ENCODE assay signal across 1 cellular context in genomic region chr3:170021083-170021482, GRCh38.
TF ChIP-seq lines count a peak whose summit lies in the region.

No MANE protein-coding gene starts in this region.

TF ChIP-seq in K562, 482 proteins besides CTCF, POLR2A, EP300 and RAD21:
- no peak for TF ChIP-seq MTF1 (CRISPR knock-in tag; IDR thresholded peaks at IDR 0.05; ENCODE audit: borderline replicate concordance)
- no peak for TF ChIP-seq REST (CRISPR knock-in tag; IDR thresholded peaks at IDR 0.05; ENCODE audit: low read depth)
- TF ChIP-seq CHD7 (IDR thresholded peaks at IDR 0.05; ENCODE audit: low read depth, low read length) = no peak
- no peak for TF ChIP-seq NR4A1 (CRISPR knock-in tag; IDR thresholded peaks at IDR 0.05)
- no peak for TF ChIP-seq NR4A1 (tag; IDR thresholded peaks at IDR 0.05)
- no peak for TF ChIP-seq KDM5B (IDR thresholded peaks at IDR 0.05; ENCODE audit: insufficient replicate concordance, low read depth, low read length)
- TF ChIP-seq CREB1 (IDR thresholded peaks at IDR 0.05) = no peak
- no peak for TF ChIP-seq CREB1 (CRISPR knock-in tag; IDR thresholded peaks at IDR 0.05)
- TF ChIP-seq SUPT5H (IDR thresholded peaks at IDR 0.05) = no peak
- no peak for TF ChIP-seq PML (IDR thresholded peaks at IDR 0.05; ENCODE audit: low read length)
- TF ChIP-seq KLF16 (IDR thresholded peaks at IDR 0.05) = no peak
- no peak for TF ChIP-seq KLF6 (CRISPR knock-in tag; IDR thresholded peaks at IDR 0.05; ENCODE audit: borderline replicate concordance)
- TF ChIP-seq ZKSCAN1 (IDR thresholded peaks at IDR 0.05; ENCODE audit: low read depth, low read length) = no peak
- no peak for TF ChIP-seq BACH1 (tag; IDR thresholded peaks at IDR 0.05)
- no peak for TF ChIP-seq ETV1 (tag; conservative IDR thresholded peaks at IDR 0.05; ENCODE audit: low read depth)
- no peak for TF ChIP-seq BRD9 (IDR thresholded peaks at IDR 0.05; ENCODE audit: low read depth, partially characterized antibody)
- no peak for TF ChIP-seq ZNF408 (CRISPR knock-in tag; IDR thresholded peaks at IDR 0.05; ENCODE audit: low read depth)
- TF ChIP-seq ZNF512 (tag; IDR thresholded peaks at IDR 0.05) = no peak
- no peak for TF ChIP-seq ZNF639 (CRISPR knock-in tag; conservative IDR thresholded peaks at IDR 0.05 in 1 of 2, IDR thresholded peaks at IDR 0.05 in 1 of 2)
- no peak for TF ChIP-seq CSDE1 (IDR thresholded peaks at IDR 0.05)
- TF ChIP-seq ZNF780A (CRISPR knock-in tag; IDR thresholded peaks at IDR 0.05) = no peak
